Comparison of ENCODE assay signal across 23 cellular contexts in genomic region chr10:123213192-123213591, GRCh38. TPM values are rescaled to one million over a fixed set of nuclear protein-coding genes. Genes with fewer than 3 reads are reported as not detected.
DNase-seq lines count a peak whose midpoint lies in the region; ATAC-seq, FAIRE-seq and TF ChIP-seq lines count a peak whose summit lies in the region.
"Had no signal": no experiment of that assay in that cellular context is flagged by ENCODE, and none has a peak within 500 bp of the region (broad histone marks: within the 10 kb centered on the region; RNA-seq: fewer than 3 reads in every experiment).

No MANE protein-coding gene starts in this region.

- TF ChIP-seq CTCF in H9 (conservative IDR thresholded peaks at IDR 0.05), result no peak
- no peak for TF ChIP-seq CTCF in K562 (IDR thresholded peaks at IDR 0.05 in 2 of 3, conservative IDR thresholded peaks at IDR 0.05 in 1 of 3; ENCODE audit: insufficient read depth in 2 of 3, low read depth in 1 of 3, low read length in 3 of 3)
- TF ChIP-seq CTCF in osteocyte (IDR thresholded peaks at IDR 0.05), result no peak

- ATAC-seq in K562, result peak; percentile 47; the same call in 2 of the 3 replicates
- ATAC-seq: A549, HepG2, PC-3 had no signal

- H3K4me3 Mint-ChIP-seq in H9 (peak overlapping the region in 1 of 2 experiments; percentile 14; a peak in 1 of 5 replicates), osteocyte (ENCODE audit: unreplicated experiment) (no peak overlapping the region)
- H3K4me3 Mint-ChIP-seq: CD4-positive, alpha-beta T cell had no signal

- no peak overlapping the region for H3K23ac ChIP-seq in H9 (ENCODE audit: insufficient read length, low read depth, low read length)

- peaks cover 16 to 23% of the 10 kb centered on the region in 2 experiments for H3K4me1 Mint-ChIP-seq in H9
- H3K4me1 Mint-ChIP-seq in osteocyte (ENCODE audit: unreplicated experiment), result no peaks in the 10 kb centered on the region

- H2BK15ac ChIP-seq in H9 (ENCODE audit: low read depth, low read length), result no peak overlapping the region

- no peak overlapping the region for H2AK5ac ChIP-seq in H9 (ENCODE audit: insufficient read length, low read length)

- H3K9me1 ChIP-seq in K562 (ENCODE audit: control insufficient read depth, insufficient read depth, low read length), result no peaks in the 10 kb centered on the region

- H3K4me1 ChIP-seq in H9 (ENCODE audit: insufficient read depth, low read length) (no peaks in the 10 kb centered on the region), K562 (replicated peaks in 1 of 2; ENCODE audit: control insufficient read depth in 2 of 2, insufficient read depth in 2 of 2, low read length in 2 of 2) (no peaks in the 10 kb centered on the region)
- H3K4me1 ChIP-seq: A549, SJSA1 had no signal

- no peak overlapping the region for H3K14ac ChIP-seq in H9 (ENCODE audit: insufficient read depth, low read length)

- H4K8ac ChIP-seq in H9 (replicated peaks; ENCODE audit: insufficient read length, low read depth, low read length), result no peak overlapping the region

- no peak overlapping the region for H2BK120ac ChIP-seq in H9 (ENCODE audit: low read depth, low read length, poor library complexity, severe bottlenecking)

- H2AFZ ChIP-seq in H9 (ENCODE audit: low read length), result no peak overlapping the region
- H2AFZ ChIP-seq in K562 (ENCODE audit: low read depth, low read length), result no peak overlapping the region

- no peaks in the 10 kb centered on the region for H3K79me2 ChIP-seq in H9 (ENCODE audit: insufficient read depth, low read length)
- H3K79me2 ChIP-seq in K562 (ENCODE audit: control insufficient read depth, insufficient read depth, low read length), result no peaks in the 10 kb centered on the region

- no peak overlapping the region for H3K56ac ChIP-seq in H9 (ENCODE audit: insufficient read length, low read depth, low read length)

- TF ChIP-seq RAD21 in K562 (CRISPR knock-in tag; conservative IDR thresholded peaks at IDR 0.05 in 1 of 2, IDR thresholded peaks at IDR 0.05 in 1 of 2), result no peak

- H3K27ac ChIP-seq in H9 (ENCODE audit: insufficient read length, low read depth, low read length), result no peak overlapping the region
- H3K27ac ChIP-seq in K562 (ENCODE audit: extremely low read depth, low read depth, low read length), result no peak overlapping the region
- H3K27ac ChIP-seq: A549; BLaER1 treated with 17β-estradiol and CSF1 and Interleukin-3, amounts not matched to agents 10 nM and 100 nM; SJSA1 had no signal

- H3K27ac Mint-ChIP-seq in H9 (peak overlapping the region in 2 of 3 experiments; percentile 31 to 62; a peak in 4 of 7 replicates), osteocyte (ENCODE audit: unreplicated experiment) (no peak overlapping the region)
- H3K27ac Mint-ChIP-seq: CD4-positive, alpha-beta T cell had no signal

- H4K5ac ChIP-seq in H9 (ENCODE audit: insufficient read length, low read depth, low read length), result no peak overlapping the region

- H3K23me2 ChIP-seq in H9 (ENCODE audit: insufficient read length, low read depth, low read length, poor library complexity, severe bottlenecking), result no peaks in the 10 kb centered on the region

- H3K9ac ChIP-seq in H9 (ENCODE audit: extremely low read depth, insufficient read length, low read length) (no peak overlapping the region), K562 (ENCODE audit: insufficient read depth in 1 of 2, low read depth in 2 of 2, low read length in 2 of 2) (no peak overlapping the region)
- H3K9ac ChIP-seq: BLaER1 treated with 17β-estradiol and CSF1 and Interleukin-3, amounts not matched to agents 10 nM and 100 nM had no signal

- H3K4me3 ChIP-seq in K562, result no peak overlapping the region
- H3K4me3 ChIP-seq: A549; BLaER1 treated with 17β-estradiol and CSF1 and Interleukin-3, amounts not matched to agents 10 nM and 100 nM; SJSA1 had no signal

- no peak overlapping the region for H3K4ac ChIP-seq in H9 (ENCODE audit: low read depth, low read length)

- no TSS peak for BruUV-seq in K562 (replicated peaks; lab: Mats Ljungman, UMichigan)

- peak; percentile 37 for DNase-seq in H9
- DNase-seq in K562 (ENCODE audit: extremely low read depth in 1 of 4, low spot score in 3 of 4), result peak; percentile 6 to 10 (median 8)
- peak; percentile 38 for DNase-seq in iPS-NIHi11 (ENCODE audit: low spot score)
- DNase-seq in osteocyte (ENCODE audit: extremely low spot score, unreplicated experiment), result peak; percentile 42
- DNase-seq in GDM1 (lab: John Stamatoyannopoulos, UW), result no peak
- no peak for DNase-seq in SHP77 (lab: John Stamatoyannopoulos, UW)
- no peak for DNase-seq in NCI-H1436 treated with DMSO at 0.1 percent for 48 hours (lab: John Stamatoyannopoulos, UW)
- DNase-seq: AML-193; CD4-positive, alpha-beta T cell; Kasumi-1; NCI-H1092 treated with DMSO at 0.1 percent for 48 hours; NCI-H1436; NCI-H2029; NCI-H446; NCI-H524 treated with DMSO at 0.1 percent for 48 hours; NCI-H82; NK-92 treated with Interleukin-12 subunit alpha and Interleukin-12 subunit beta, amount 100 ng/mL, for 24 hours; PC-3 had no signal

- H3K4me2 ChIP-seq in H9 (ENCODE audit: insufficient read depth, insufficient read length, low read length) (no peak overlapping the region), K562 (ENCODE audit: insufficient read depth, low read length) (no peak overlapping the region)
- H3K4me2 ChIP-seq: A549; BLaER1 treated with 17β-estradiol and CSF1 and Interleukin-3, amounts not matched to agents 10 nM and 100 nM had no signal

- no peak overlapping the region for H3T11ph ChIP-seq in H9 (ENCODE audit: low read length)

- no peaks in the 10 kb centered on the region for H3K79me1 ChIP-seq in H9 (ENCODE audit: insufficient read depth, low read depth, low read length, poor library complexity, severe bottlenecking)

- CTCF ChIA-PET in K562 (lab: Yijun Ruan, JAX; ENCODE audit: low intra/inter-chr PET ratio), result no interaction called here

- in situ Hi-C loops in K562 (cut with MboI), result no loop called here

- H2BK20ac ChIP-seq in H9 (ENCODE audit: low read depth, low read length, poor library complexity, severe bottlenecking), result no peak overlapping the region

- H3K9me3 Mint-ChIP-seq in H9 (peaks cover 7 to 13% of the 10 kb centered on the region in 2 experiments; a peak in 4 of 5 replicates), osteocyte (ENCODE audit: unreplicated experiment) (peaks cover 20% of the 10 kb centered on the region)

- FAIRE-seq in K562 (lab: Jason Lieb, UNC), result no peak
- FAIRE-seq: A549, D721Med, HepG2 had no signal

- H3K36me3 Mint-ChIP-seq in H9 (ENCODE audit: insufficient read depth in 1 of 3, low read depth in 3 of 3) (peaks cover 2 to 14% (median 14%) of the 10 kb centered on the region in 3 experiments), osteocyte (ENCODE audit: unreplicated experiment) (peaks cover 2% of the 10 kb centered on the region)

- intact Hi-C loops in K562 (cut with micrococcal nuclease), result no loop called here

- H3K27me3 ChIP-seq in H9 (ENCODE audit: insufficient read depth, low read length), result no peaks in the 10 kb centered on the region
- H3K27me3 ChIP-seq in K562 (ENCODE audit: control insufficient read depth in 2 of 2, insufficient read depth in 2 of 2, low read length in 2 of 2), result no peaks in the 10 kb centered on the region
- H3K27me3 ChIP-seq: BLaER1 treated with 17β-estradiol and CSF1 and Interleukin-3, amounts not matched to agents 10 nM and 100 nM; SJSA1 had no signal

- H2BK5ac ChIP-seq in H9 (ENCODE audit: insufficient read length, low read length), result no peak overlapping the region

- H4K20me1 ChIP-seq in H9 (ENCODE audit: control insufficient read depth, insufficient read depth, insufficient read length), result no peaks in the 10 kb centered on the region
- H4K20me1 ChIP-seq in K562 (replicated peaks; ENCODE audit: control insufficient read depth, insufficient read depth, low read length), result no peaks in the 10 kb centered on the region
- H4K20me1 ChIP-seq: BLaER1 treated with 17β-estradiol and CSF1 and Interleukin-3, amounts not matched to agents 10 nM and 100 nM had no signal

- H2BK12ac ChIP-seq in H9 (ENCODE audit: insufficient read length, low read depth, low read length), result no peak overlapping the region

- TF ChIP-seq EP300 in K562 (IDR thresholded peaks at IDR 0.05; ENCODE audit: low read length), result no peak

- no peak overlapping the region for H4K91ac ChIP-seq in H9 (ENCODE audit: insufficient read length, low read depth, low read length)

- H3K18ac ChIP-seq in H9 (ENCODE audit: insufficient read length, low read depth, low read length), result no peak overlapping the region

- no peak for TF ChIP-seq POLR2A in K562 (conservative IDR thresholded peaks at IDR 0.05)

- no peaks in the 10 kb centered on the region; the same call in 1 of the 2 replicates for H3K27me3 Mint-ChIP-seq in H9 (ENCODE audit: low read depth)
- H3K27me3 Mint-ChIP-seq in osteocyte (ENCODE audit: unreplicated experiment), result no peaks in the 10 kb centered on the region
- H3K27me3 Mint-ChIP-seq: CD4-positive, alpha-beta T cell had no signal

- H3K9me3 ChIP-seq in H9 (ENCODE audit: control insufficient read depth, low read depth, low read length) (no peaks in the 10 kb centered on the region), K562 (replicated peaks; ENCODE audit: control insufficient read depth, insufficient read depth, low read depth, low read length) (no peaks in the 10 kb centered on the region)
- H3K9me3 ChIP-seq: SJSA1 had no signal

- no CpG with 5 or more reads among the region's 5 CpGs for WGBS in H9 (ENCODE audit: extremely low coverage, insufficient read length, low lambda C conversion rate)
- 6% methylated on average over 5 of the region's 5 CpGs for WGBS in K562 (ENCODE audit: insufficient coverage, low coverage, missing lambda C conversion rate)

- POLR2A ChIA-PET in K562 (lab: Yijun Ruan, JAX), result interaction anchor here (0.6 kb wide), 1 partner anchor 71 kb away, joined by 3 read pairs; no protein-coding TSS in a partner anchor

- H3K36me3 ChIP-seq in K562 (ENCODE audit: control insufficient read depth, insufficient read depth, low read length), result no peaks in the 10 kb centered on the region
- H3K36me3 ChIP-seq: SJSA1 had no signal

RNA-seq across cellular contexts. Expression of gene BUB3, which starts 59.0 kb away (rescaled TPM):
- 188 and 200 TPM in 2 replicates for total RNA-seq in H9 (2021)
- 149 and 187 TPM in 2 replicates for total RNA-seq in K562 (2011; cell fraction: chromatin; rRNA removed; ENCODE audit: low replicate concordance)
- 124 and 136 TPM in 2 replicates for total RNA-seq in K562 (2011; cell fraction: nucleolus; rRNA removed)
- total RNA-seq in K562 (2011; cell fraction: nucleoplasm; rRNA removed), result 122 and 148 TPM in 2 replicates
- 167 and 343 TPM in 2 replicates for total RNA-seq in K562 (2014; rRNA removed)
- 175 and 182 TPM in 2 replicates for total RNA-seq in K562 (2014; rRNA removed; fragmentation: Illumina TruSeq; extraction: Trizol)
- total RNA-seq in K562 (2015; rRNA removed; fragmentation: Illumina TruSeq; extraction: Trizol), result 176 TPM in 2 replicates
- 184 and 188 TPM in 2 replicates for total RNA-seq in K562 (2021)
- 284 and 291 TPM in 2 replicates for polyA plus RNA-seq in K562 (2011; rRNA removed)
- polyA plus RNA-seq in K562 (2011; cell fraction: cytosol; rRNA removed), result 229 and 238 TPM in 2 replicates
- 508 and 513 TPM in 2 replicates for polyA plus RNA-seq in K562 (2011; cell fraction: nucleus; rRNA removed)
- polyA plus RNA-seq in K562 (2012), result 240 and 296 TPM in 2 replicates
- polyA plus RNA-seq in K562 (2014; fragmentation: Illumina TruSeq; extraction: Trizol), result 225 and 269 TPM in 2 replicates
- 100 to 1,000 TPM; 597 to 761 TPM for polyA plus RNA-seq in K562 (2014; fragmentation: Nextera tagmentation; extraction: Ambion mirVana)
- polyA plus RNA-seq in K562 (2014; rRNA removed), result 226 and 272 TPM in 2 replicates
- polyA minus RNA-seq in K562 (2011; rRNA and poly(A)+ RNA removed), result 277 and 350 TPM in 2 replicates
- polyA minus RNA-seq in K562 (2011; cell fraction: cytosol; rRNA and poly(A)+ RNA removed), result 163 and 167 TPM in 2 replicates
- 142 and 231 TPM in 2 replicates for polyA minus RNA-seq in K562 (2011; cell fraction: nucleus; rRNA and poly(A)+ RNA removed)
- total RNA-seq in osteocyte, result 84.4 and 97.0 TPM in 2 replicates

Comparison
In these comparisons a context has a peak if more than half of its experiments do, and no peak if none do; other contexts are left out.
1. DNase-seq: peak in H9 (single experiment), K562 (4 of 4), iPS-NIHi11 (single experiment) and osteocyte (single experiment); none in GDM1 (single experiment), SHP77 (0 of 2) and NCI-H1436 treated with DMSO at 0.1 percent for 48 hours (single experiment).